ENCODE assay signal across 9 cellular contexts in genomic region chr6:163415176-163415619, GRCh38. TPM values are rescaled to one million over a fixed set of nuclear protein-coding genes. Genes with fewer than 3 reads are reported as not detected.
DNase-seq lines count a peak whose midpoint lies in the region; ATAC-seq, FAIRE-seq and TF ChIP-seq lines count a peak whose summit lies in the region.
"Had no signal": no experiment of that assay in that cellular context is flagged by ENCODE, and none has a peak within 500 bp of the region (broad histone marks: within the 10 kb centered on the region; RNA-seq: fewer than 3 reads in every experiment).

No MANE protein-coding gene starts in this region.

- no peak for ATAC-seq in activated naive CD8-positive, alpha-beta T cell treated with anti-CD3 and anti-CD28 coated beads, Interleukin-2, amount 50 U/mL, for 24 hours

- no peaks in the 10 kb centered on the region for H3K27me3 Mint-ChIP-seq in activated naive CD8-positive, alpha-beta T cell treated with anti-CD3 and anti-CD28 coated beads, Interleukin-2, amount 50 U/mL, for 24 hours

- intact Hi-C loops in kidney (cut with DNase I), result no loop called here

- H3K36me3 ChIP-seq in kidney (ENCODE audit: control insufficient read depth in 1 of 2, insufficient read depth in 2 of 2, low read length in 2 of 2), result no peaks in the 10 kb centered on the region

- peaks cover 5 to 6% of the 10 kb centered on the region in 2 donors for H3K4me1 ChIP-seq in kidney (ENCODE audit: control insufficient read depth in 1 of 2, insufficient read depth in 1 of 2, low read depth in 1 of 2, low read length in 2 of 2)

- H3K9me3 ChIP-seq in kidney (ENCODE audit: control insufficient read depth in 1 of 2, low read length in 2 of 2), result no peaks in the 10 kb centered on the region

- peak overlapping the region; percentile 70 to 99 for H3K9ac ChIP-seq in kidney (ENCODE audit: low read length in 2 of 2)

- H3K27ac Mint-ChIP-seq in activated naive CD8-positive, alpha-beta T cell treated with anti-CD3 and anti-CD28 coated beads, Interleukin-2, amount 50 U/mL, for 24 hours, result no peak overlapping the region

- TF ChIP-seq CTCF in LNCaP clone FGC (IDR thresholded peaks at IDR 0.05; ENCODE audit: control insufficient read depth, extremely low read depth, insufficient read depth) (no peak), kidney (IDR thresholded peaks at IDR 0.05; ENCODE audit: borderline replicate concordance, extremely low read depth, insufficient read depth) (no peak)

- DNase-seq in activated effector memory CD4-positive, alpha-beta T cell treated with Interleukin-2 at 50 U/mL for 16 hours, result peak; percentile 20
- DNase-seq in activated effector memory CD4-positive, alpha-beta T cell treated with anti-CD3 and anti-CD28 coated beads, Interleukin-2, amount 50 U/mL, for 16 hours, result no peak
- no peak for DNase-seq in LNCaP clone FGC (ENCODE audit: low read depth)
- DNase-seq in activated naive CD8-positive, alpha-beta T cell treated with anti-CD3 and anti-CD28 coated beads, Interleukin-2, amount 50 U/mL, for 24 hours, result peak; percentile 38
- peak; percentile 84 for DNase-seq in kidney
- no peak for DNase-seq in substantia nigra (lab: John Stamatoyannopoulos, UW)
- no peak for DNase-seq in NCI-H2227 treated with DMSO at 0.1 percent for 48 hours (lab: John Stamatoyannopoulos, UW)
- DNase-seq in HuH-7.5 (ENCODE audit: low spot score), result no peak

- H3K4me3 Mint-ChIP-seq in activated naive CD8-positive, alpha-beta T cell treated with anti-CD3 and anti-CD28 coated beads, Interleukin-2, amount 50 U/mL, for 24 hours, result peak overlapping the region; percentile 77

- H3K36me3 Mint-ChIP-seq in activated naive CD8-positive, alpha-beta T cell treated with anti-CD3 and anti-CD28 coated beads, Interleukin-2, amount 50 U/mL, for 24 hours (ENCODE audit: low read depth), result no peaks in the 10 kb centered on the region

- peak overlapping the region; percentile 82 for H3K4me3 ChIP-seq in LNCaP clone FGC (ENCODE audit: low read depth, low read length)
- H3K4me3 ChIP-seq in kidney (ENCODE audit: low read length in 2 of 2), result peak overlapping the region; percentile 75 to 97

- peaks cover 48% of the 10 kb centered on the region for H3K4me1 Mint-ChIP-seq in activated naive CD8-positive, alpha-beta T cell treated with anti-CD3 and anti-CD28 coated beads, Interleukin-2, amount 50 U/mL, for 24 hours

- H3K27ac ChIP-seq in kidney (ENCODE audit: low read depth in 2 of 2, low read length in 2 of 2) (peak overlapping the region; percentile 97 to 98), substantia nigra (ENCODE audit: low read depth, low read length, poor library complexity, severe bottlenecking) (peak overlapping the region; percentile 99)

- H3K9me3 Mint-ChIP-seq in activated naive CD8-positive, alpha-beta T cell treated with anti-CD3 and anti-CD28 coated beads, Interleukin-2, amount 50 U/mL, for 24 hours, result no peaks in the 10 kb centered on the region

- FAIRE-seq in kidney (lab: Jason Lieb, UNC), result no peak
- FAIRE-seq: endometrium had no signal

RNA-seq across cellular contexts. Expression of gene QKI, which starts 0.7 kb away (rescaled TPM):
- total RNA-seq in kidney, result 121 TPM
- polyA plus RNA-seq in kidney (ENCODE audit: insufficient read depth, low read depth, low replicate concordance), result 17.6 TPM

Comparison
In these comparisons a context has a peak if more than half of its experiments do, and no peak if none do; other contexts are left out.
1. DNase-seq: peak in activated effector memory CD4-positive, alpha-beta T cell treated with Interleukin-2 at 50 U/mL for 16 hours (single experiment), activated naive CD8-positive, alpha-beta T cell treated with anti-CD3 and anti-CD28 coated beads, Interleukin-2, amount 50 U/mL, for 24 hours (single experiment) and kidney (single experiment); none in activated effector memory CD4-positive, alpha-beta T cell treated with anti-CD3 and anti-CD28 coated beads, Interleukin-2, amount 50 U/mL, for 16 hours (single experiment), LNCaP clone FGC (single experiment), substantia nigra (0 of 49), NCI-H2227 treated with DMSO at 0.1 percent for 48 hours (single experiment) and HuH-7.5 (single experiment).